18 cellular contexts compared by ENCODE assay signal in genomic region chr18:62033207-62033606, GRCh38.
"Had no signal": no experiment of that assay in that cellular context is flagged by ENCODE, and none has a peak within 500 bp of the region (broad histone marks: within the 10 kb centered on the region; RNA-seq: fewer than 3 reads in every experiment).

No MANE protein-coding gene starts in this region.

- H3K9me3 Mint-ChIP-seq: activated T-helper 1 cell treated with anti-CD3 and anti-CD28 coated beads, Interleukin-12 subunit alpha, Interleukin-12 subunit beta, Interleukin-2, Interleukin-4 antibody, amounts not matched to agents 30 ng/mL and 10 ng/mL and 1 ng/mL, durations not matched to agents 14 hours and 24 hours and 36 hours; stimulated activated memory B cell treated with anti-CD40 and anti-IgM and Interleukin-4, amounts not matched to agents 10 μg/mL and 1 μg/mL and 100 μg/mL, for 72 hours had no signal

- H3K27me3 ChIP-seq: cardiac muscle cell, sigmoid colon, testis, upper lobe of left lung had no signal

- ATAC-seq: stimulated activated memory B cell treated with anti-CD40 and anti-IgM and Interleukin-4, amounts not matched to agents 10 μg/mL and 1 μg/mL and 100 μg/mL, for 72 hours had no signal

- H3K27me3 Mint-ChIP-seq: activated naive CD8-positive, alpha-beta T cell; stimulated activated memory B cell treated with anti-CD40 and anti-IgM and Interleukin-4, amounts not matched to agents 10 μg/mL and 1 μg/mL and 100 μg/mL, for 72 hours had no signal

- H3K36me3 Mint-ChIP-seq: activated naive CD8-positive, alpha-beta T cell; stimulated activated memory B cell treated with anti-CD40 and anti-IgM and Interleukin-4, amounts not matched to agents 10 μg/mL and 1 μg/mL and 100 μg/mL, for 72 hours had no signal

- H3K27ac Mint-ChIP-seq: activated naive CD8-positive, alpha-beta T cell; activated T-helper 1 cell treated with anti-CD3 and anti-CD28 coated beads, Interleukin-12 subunit alpha, Interleukin-12 subunit beta, Interleukin-2, Interleukin-4 antibody, amounts not matched to agents 30 ng/mL and 10 ng/mL and 1 ng/mL, durations not matched to agents 14 hours and 24 hours and 36 hours; stimulated activated memory B cell treated with anti-CD40 and anti-IgM and Interleukin-4, amounts not matched to agents 10 μg/mL and 1 μg/mL and 100 μg/mL, for 72 hours had no signal

- DNase-seq: activated CD8-positive, alpha-beta memory T cell treated with anti-CD3 and anti-CD28 coated beads, Interleukin-2, amount 50 U/mL, for 4 hours; amygdala; dermis blood vessel endothelial cell; effector memory CD4-positive, alpha-beta T cell; mesendoderm; sigmoid colon; stimulated activated CD4-positive, alpha-beta T cell treated with anti-CD3 and anti-CD28 coated beads, Interleukin-4, amount 100 ng/mL, for 24 hours; T-helper 9 cell; testis; upper lobe of left lung had no signal

- H3K4me3 Mint-ChIP-seq: activated naive CD8-positive, alpha-beta T cell; activated T-helper 1 cell treated with anti-CD3 and anti-CD28 coated beads, Interleukin-12 subunit alpha, Interleukin-12 subunit beta, Interleukin-2, Interleukin-4 antibody, amounts not matched to agents 30 ng/mL and 10 ng/mL and 1 ng/mL, durations not matched to agents 14 hours and 24 hours and 36 hours; nephron; stimulated activated memory B cell treated with anti-CD40 and anti-IgM and Interleukin-4, amounts not matched to agents 10 μg/mL and 1 μg/mL and 100 μg/mL, for 72 hours had no signal

- H3K4me3 ChIP-seq: cardiac muscle cell, sigmoid colon, SK-N-MC, testis, upper lobe of left lung had no signal

- H3K9ac ChIP-seq: parathyroid adenoma had no signal

- H3K27ac ChIP-seq: cardiac muscle cell, epithelial cell of prostate, parathyroid adenoma, sigmoid colon, SK-N-MC, testis, upper lobe of left lung had no signal

- H3K4me1 ChIP-seq: parathyroid adenoma, testis, upper lobe of left lung had no signal

- H3K36me3 ChIP-seq: cardiac muscle cell, sigmoid colon, upper lobe of left lung had no signal

- H3K9me3 ChIP-seq: sigmoid colon, testis, upper lobe of left lung had no signal

- H3K4me1 Mint-ChIP-seq: stimulated activated memory B cell treated with anti-CD40 and anti-IgM and Interleukin-4, amounts not matched to agents 10 μg/mL and 1 μg/mL and 100 μg/mL, for 72 hours had no signal
